ENCODE assay signal across 12 cellular contexts in the genomic region with DNA sequence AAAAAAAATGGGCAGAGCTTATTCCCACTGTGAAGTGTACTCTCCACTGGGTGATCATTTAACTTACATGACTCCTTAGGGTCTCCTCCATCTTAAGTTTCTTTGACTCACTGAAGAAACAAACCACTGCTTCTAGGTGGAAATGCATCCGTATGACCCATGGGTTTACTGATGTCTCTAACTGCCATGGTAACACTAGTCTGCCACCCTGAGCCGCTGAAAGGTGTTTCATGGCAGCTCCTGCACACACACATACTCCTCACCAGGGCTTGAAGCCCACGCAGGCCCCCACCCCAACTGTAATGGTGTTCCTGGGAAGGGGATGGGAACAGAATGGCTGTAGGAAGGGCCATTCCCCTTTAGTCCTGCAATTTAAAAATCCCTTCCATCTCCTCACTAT.
"Had no signal": no experiment of that assay in that cellular context is flagged by ENCODE, and none has a peak within 500 bp of the region (broad histone marks: within the 10 kb centered on the region; RNA-seq: fewer than 3 reads in every experiment).

No MANE protein-coding gene starts in this region.

- H3K27me3 ChIP-seq: adrenal gland, brain microvascular endothelial cell, gastrocnemius medialis, heart right ventricle, upper lobe of right lung had no signal

- H3K9me3 ChIP-seq: adrenal gland, gastrocnemius medialis, heart right ventricle, left ventricle myocardium inferior, upper lobe of right lung had no signal

- H3K36me3 ChIP-seq: adrenal gland, brain microvascular endothelial cell, gastrocnemius medialis, left ventricle myocardium inferior, upper lobe of right lung had no signal

- DNase-seq: activated CD4-positive, alpha-beta T cell treated with anti-CD3 and anti-CD28 coated beads, Interleukin-2, amount 50 U/mL, for 48 hours; activated naive CD4-positive, alpha-beta T cell treated with anti-CD3 and anti-CD28 coated beads for 36 hours; adrenal gland; brain microvascular endothelial cell; gastrocnemius medialis; heart right ventricle; left ventricle myocardium inferior; nephron progenitor cell; stimulated activated CD4-positive, alpha-beta T cell treated with anti-CD3 and anti-CD28 coated beads, Interleukin-2, amount 100 ng/mL, for 24 hours; stimulated activated naive CD4-positive, alpha-beta T cell; upper lobe of right lung had no signal

- ATAC-seq: activated CD4-positive, CD25-positive, alpha-beta regulatory T cell treated with anti-CD3 and anti-CD28 coated beads, Interleukin-2, amount 50 U/mL, for 24 hours; gastrocnemius medialis; upper lobe of right lung had no signal

- H3K4me3 ChIP-seq: adrenal gland, gastrocnemius medialis, heart right ventricle, left ventricle myocardium inferior, upper lobe of right lung had no signal

- H3K27ac ChIP-seq: adrenal gland, brain microvascular endothelial cell, gastrocnemius medialis, heart right ventricle, left ventricle myocardium inferior, upper lobe of right lung had no signal

- H3K9me3 Mint-ChIP-seq: activated naive CD4-positive, alpha-beta T cell treated with anti-CD3 and anti-CD28 coated beads for 36 hours; nephron progenitor cell had no signal

- H3K27ac Mint-ChIP-seq: activated naive CD4-positive, alpha-beta T cell treated with anti-CD3 and anti-CD28 coated beads for 36 hours; nephron progenitor cell had no signal

- H3K4me1 ChIP-seq: upper lobe of right lung had no signal

- H3K4me3 Mint-ChIP-seq: activated naive CD4-positive, alpha-beta T cell treated with anti-CD3 and anti-CD28 coated beads for 36 hours; nephron progenitor cell had no signal
